ENCODE assay signal across 21 cellular contexts in genomic region chr3:190911382-190911781, GRCh38. TPM values are rescaled to one million over a fixed set of nuclear protein-coding genes. Genes with fewer than 3 reads are reported as not detected.
DNase-seq lines count a peak whose midpoint lies in the region; ATAC-seq and TF ChIP-seq lines count a peak whose summit lies in the region.
"Had no signal": no experiment of that assay in that cellular context is flagged by ENCODE, and none has a peak within 500 bp of the region (broad histone marks: within the 10 kb centered on the region; RNA-seq: fewer than 3 reads in every experiment).

No MANE protein-coding gene starts in this region.

- DNase-seq in NCI-H2171 treated with DMSO at 0.1 percent for 48 hours (lab: John Stamatoyannopoulos, UW) (peak; percentile 16), NCI-H2171 (lab: John Stamatoyannopoulos, UW) (no peak), NCI-H345 treated with DMSO at 0.1 percent for 48 hours (lab: John Stamatoyannopoulos, UW; ENCODE audit: unreplicated experiment) (peak; percentile 59), SW480 (ENCODE audit: low spot score) (peak; percentile 26), retinal pigment epithelial cell (ENCODE audit: low read depth) (peak; percentile 50), AML-193 (lab: John Stamatoyannopoulos, UW) (no peak)
- DNase-seq in activated CD4-positive, alpha-beta memory T cell treated with anti-CD3 and anti-CD28 coated beads, Interleukin-2, amount 10 ng/mL, durations not matched to agents 7 days and 5 days: no peak
- DNase-seq: activated CD4-positive, alpha-beta memory T cell treated with anti-CD3 and anti-CD28 coated beads for 36 hours; activated T-cell treated with anti-CD3 and anti-CD28 coated beads, Interleukin-2, amount 50 U/mL, for 4 hours; CD4-positive, alpha-beta T cell; GF-D8; GOT3; mesenchymal stem cell; NCI-H226 had no signal

- no peaks in the 10 kb centered on the region for H3K4me1 Mint-ChIP-seq in activated CD4-positive, alpha-beta memory T cell treated with anti-CD3 and anti-CD28 coated beads, Interleukin-2, amount 10 ng/mL, durations not matched to agents 7 days and 5 days
- H3K4me1 Mint-ChIP-seq: neural crest cell had no signal

- no peak for ATAC-seq in GM18873 (IDR thresholded peaks at IDR 0.05; ENCODE audit: low FRiP score, unreplicated experiment)
- ATAC-seq: activated T-cell treated with anti-CD3 and anti-CD28 coated beads, Interleukin-2, amount 50 U/mL, for 4 hours; HepG2 had no signal

- H3K36me3 Mint-ChIP-seq in activated CD4-positive, alpha-beta memory T cell treated with anti-CD3 and anti-CD28 coated beads, Interleukin-2, amount 10 ng/mL, durations not matched to agents 7 days and 5 days (ENCODE audit: low read depth): no peaks in the 10 kb centered on the region
- H3K36me3 Mint-ChIP-seq: activated CD4-positive, alpha-beta memory T cell treated with anti-CD3 and anti-CD28 coated beads for 36 hours; activated naive CD8-positive, alpha-beta T cell had no signal

- POLR2A ChIA-PET in activated CD4-positive, alpha-beta memory T cell treated with anti-CD3 and anti-CD28 coated beads, Interleukin-2, amount 10 ng/mL, durations not matched to agents 7 days and 5 days (lab: Charles Lee): no interaction called here

- no peaks in the 10 kb centered on the region for H3K9me3 Mint-ChIP-seq in activated CD4-positive, alpha-beta memory T cell treated with anti-CD3 and anti-CD28 coated beads, Interleukin-2, amount 10 ng/mL, durations not matched to agents 7 days and 5 days
- H3K9me3 Mint-ChIP-seq: neural crest cell had no signal

- H3K4me3 Mint-ChIP-seq in activated CD4-positive, alpha-beta memory T cell treated with anti-CD3 and anti-CD28 coated beads, Interleukin-2, amount 10 ng/mL, durations not matched to agents 7 days and 5 days: no peak overlapping the region
- H3K4me3 Mint-ChIP-seq: activated CD4-positive, alpha-beta memory T cell treated with anti-CD3 and anti-CD28 coated beads for 36 hours; activated naive CD8-positive, alpha-beta T cell; activated T-cell treated with anti-CD3 and anti-CD28 coated beads, Interleukin-2, amount 50 U/mL, for 4 hours; CD4-positive, alpha-beta T cell; neural crest cell; stimulated activated naive CD8-positive, alpha-beta T cell treated with anti-CD3 and anti-CD28 coated beads, Interleukin-15, Interleukin-2, amounts not matched to agents 100 ng/mL and 50 ng/mL, for 24 hours had no signal

- CTCF ChIA-PET in activated CD4-positive, alpha-beta memory T cell treated with anti-CD3 and anti-CD28 coated beads, Interleukin-2, amount 10 ng/mL, durations not matched to agents 7 days and 5 days (lab: Charles Lee): no interaction called here

- no peak for TF ChIP-seq CTCF in retinal pigment epithelial cell (conservative IDR thresholded peaks at IDR 0.05; ENCODE audit: low read depth, low read length)

- no peak overlapping the region for H3K4me3 ChIP-seq in retinal pigment epithelial cell (ENCODE audit: low read length)

- H3K27ac Mint-ChIP-seq in activated CD4-positive, alpha-beta memory T cell treated with anti-CD3 and anti-CD28 coated beads, Interleukin-2, amount 10 ng/mL, durations not matched to agents 7 days and 5 days: no peak overlapping the region
- H3K27ac Mint-ChIP-seq: activated CD4-positive, alpha-beta memory T cell treated with anti-CD3 and anti-CD28 coated beads for 36 hours; activated naive CD8-positive, alpha-beta T cell; CD4-positive, alpha-beta T cell; stimulated activated naive CD8-positive, alpha-beta T cell treated with anti-CD3 and anti-CD28 coated beads, Interleukin-15, Interleukin-2, amounts not matched to agents 100 ng/mL and 50 ng/mL, for 24 hours had no signal

- no peaks in the 10 kb centered on the region for H3K27me3 Mint-ChIP-seq in activated CD4-positive, alpha-beta memory T cell treated with anti-CD3 and anti-CD28 coated beads, Interleukin-2, amount 10 ng/mL, durations not matched to agents 7 days and 5 days
- H3K27me3 Mint-ChIP-seq: activated CD4-positive, alpha-beta memory T cell treated with anti-CD3 and anti-CD28 coated beads for 36 hours; activated naive CD8-positive, alpha-beta T cell; CD4-positive, alpha-beta T cell; stimulated activated naive CD8-positive, alpha-beta T cell treated with anti-CD3 and anti-CD28 coated beads, Interleukin-15, Interleukin-2, amounts not matched to agents 100 ng/mL and 50 ng/mL, for 24 hours had no signal

RNA-seq across cellular contexts. Expression of gene GMNC, which starts 48.9 kb away (rescaled TPM):
- total RNA-seq in activated CD4-positive, alpha-beta memory T cell treated with anti-CD3 and anti-CD28 coated beads, Interleukin-2, amount 10 ng/mL, durations not matched to agents 7 days and 5 days: not detected
- total RNA-seq: activated CD4-positive, alpha-beta memory T cell treated with anti-CD3 and anti-CD28 coated beads for 36 hours; activated T-cell treated with anti-CD3 and anti-CD28 coated beads, Interleukin-2, amount 50 U/mL, for 4 hours; CD4-positive, alpha-beta T cell; HepG2; neural crest cell; RPMI7951; ureter had no signal

Comparison
In these comparisons a context has a peak if more than half of its experiments do, and no peak if none do; other contexts are left out.
1. DNase-seq: peak in NCI-H2171 treated with DMSO at 0.1 percent for 48 hours (single experiment), NCI-H345 treated with DMSO at 0.1 percent for 48 hours (single experiment), SW480 (single experiment) and retinal pigment epithelial cell (single experiment); none in NCI-H2171 (single experiment), activated CD4-positive, alpha-beta memory T cell treated with anti-CD3 and anti-CD28 coated beads, Interleukin-2, amount 10 ng/mL, durations not matched to agents 7 days and 5 days (single experiment) and AML-193 (0 of 2).